ENCODE assay signal across 1 cellular context in genomic region chr14:76423534-76423933, GRCh38.
TF ChIP-seq lines count a peak whose summit lies in the region.

No MANE protein-coding gene starts in this region.

TF ChIP-seq in HepG2, 621 proteins besides CTCF, POLR2A, EP300 and RAD21 (continued from another document):
- no peak for TF ChIP-seq ZNF142 (CRISPR knock-in tag; IDR thresholded peaks at IDR 0.05)
- no peak for TF ChIP-seq AGO2 (optimal IDR thresholded peaks at IDR 0.05; ENCODE audit: low read depth, low read length)
- no peak for TF ChIP-seq ZNF557 (CRISPR knock-in tag; IDR thresholded peaks at IDR 0.05)
- no peak for TF ChIP-seq ZBTB25 (CRISPR knock-in tag; IDR thresholded peaks at IDR 0.05)
- TF ChIP-seq NR3C1 (CRISPR knock-in tag; IDR thresholded peaks at IDR 0.05): no peak
- peak; percentile 58 for TF ChIP-seq FOSL2 (CRISPR knock-in tag; IDR thresholded peaks at IDR 0.05)
- TF ChIP-seq ZSCAN21 (CRISPR knock-in tag; IDR thresholded peaks at IDR 0.05; ENCODE audit: borderline replicate concordance): no peak
- TF ChIP-seq SETDB1 (CRISPR knock-in tag; IDR thresholded peaks at IDR 0.05; ENCODE audit: borderline replicate concordance): no peak
